26 cellular contexts compared by ENCODE assay signal in the genomic region with DNA sequence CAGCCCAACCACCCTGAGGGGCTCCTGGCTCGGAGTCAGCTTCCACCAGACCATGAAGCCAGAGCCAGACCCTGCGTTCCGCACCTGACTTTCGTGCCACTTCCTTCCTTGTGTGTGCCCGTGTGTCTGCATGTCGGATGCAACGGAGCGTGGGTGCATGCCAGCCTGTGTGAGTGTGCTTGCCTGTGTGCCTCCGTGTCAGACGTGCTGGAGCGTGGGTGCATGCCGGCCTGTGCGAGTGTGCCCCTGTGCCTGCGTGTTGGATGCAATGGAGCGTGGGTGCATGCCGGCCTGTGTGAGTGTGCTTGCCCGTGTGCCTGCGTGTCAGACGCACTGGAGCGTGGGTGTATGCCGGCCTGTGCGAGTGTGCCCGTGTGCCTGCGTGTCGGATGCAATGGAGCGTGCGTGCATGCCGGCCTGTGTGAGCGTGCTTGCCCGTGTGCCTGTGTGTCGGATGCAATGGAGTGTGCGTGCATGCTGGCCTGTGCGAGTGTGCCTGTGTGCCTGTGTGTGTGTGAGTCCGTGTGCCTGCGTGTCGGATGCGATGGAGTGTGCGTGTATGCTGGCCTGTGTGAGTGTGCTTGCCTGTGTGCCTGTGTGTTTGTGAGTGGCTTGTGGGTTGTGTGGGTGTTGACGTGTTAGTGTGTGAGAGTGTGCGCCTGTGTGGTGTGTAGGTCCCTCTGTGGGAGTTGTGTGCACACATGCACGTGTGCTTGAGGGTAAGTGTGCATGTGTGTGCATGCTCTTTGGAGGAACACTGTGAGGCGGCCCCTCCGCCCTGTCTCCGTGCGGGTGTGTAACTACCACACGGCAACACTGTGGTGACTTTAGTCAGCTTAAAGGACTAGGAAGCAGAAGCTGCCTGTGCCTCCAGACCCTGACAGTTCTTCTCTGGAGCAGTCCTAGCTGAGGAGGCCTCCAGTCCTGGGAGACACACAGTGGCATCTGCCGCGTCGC. TPM values are rescaled to one million over a fixed set of nuclear protein-coding genes. Genes with fewer than 3 reads are reported as not detected.
DNase-seq lines count a peak whose midpoint lies in the region; ATAC-seq, FAIRE-seq and TF ChIP-seq lines count a peak whose summit lies in the region.
"Had no signal": no experiment of that assay in that cellular context is flagged by ENCODE, and none has a peak within 500 bp of the region (broad histone marks: within the 10 kb centered on the region; RNA-seq: fewer than 3 reads in every experiment).

No MANE protein-coding gene starts in this region.

- no peak overlapping the region for H3K4me3 Mint-ChIP-seq in natural killer cell treated with Interleukin-12 subunit alpha and Interleukin-12 subunit beta and Interleukin-15 and Interleukin-18, amount 100 ng/mL, for 72 hours
- H3K4me3 Mint-ChIP-seq: CD4-positive, alpha-beta T cell; GM23338; naive thymus-derived CD4-positive, alpha-beta T cell; stimulated activated naive B cell treated with anti-CD40 and anti-IgM and Interleukin-4, amounts not matched to agents 10 μg/mL and 1 μg/mL and 100 μg/mL, for 72 hours; type B pancreatic cell had no signal

- H3K23ac ChIP-seq in H1 (ENCODE audit: insufficient read length) = no peak overlapping the region

- no peak overlapping the region for H3K9ac ChIP-seq in H1 (replicated peaks in 1 of 4; ENCODE audit: extremely low read depth in 1 of 4, low read depth in 3 of 4, low read length in 3 of 4)

- no peaks in the 10 kb centered on the region for H3K27me3 Mint-ChIP-seq in natural killer cell treated with Interleukin-12 subunit alpha and Interleukin-12 subunit beta and Interleukin-15 and Interleukin-18, amount 100 ng/mL, for 72 hours
- H3K27me3 Mint-ChIP-seq: CD4-positive, alpha-beta T cell; naive thymus-derived CD4-positive, alpha-beta T cell; stimulated activated naive B cell treated with anti-CD40 and anti-IgM and Interleukin-4, amounts not matched to agents 10 μg/mL and 1 μg/mL and 100 μg/mL, for 72 hours had no signal

- H2BK15ac ChIP-seq in H1 (ENCODE audit: low read length) = 0 out of 2 replicates have a peak overlapping the region, but pooled peaks have one; percentile 22

- H2BK20ac ChIP-seq in H1 (ENCODE audit: low read length) = no peak overlapping the region

- ATAC-seq in Right ventricle myocardium inferior = no peak
- peak; percentile 3 to 19 for ATAC-seq in natural killer cell treated with Interleukin-12 subunit alpha and Interleukin-12 subunit beta and Interleukin-15 and Interleukin-18, amount 100 ng/mL, for 72 hours
- ATAC-seq: activated naive CD4-positive, alpha-beta T cell treated with anti-CD3 and anti-CD28 coated beads, Interleukin-2, amount 50 U/mL, for 72 hours; body of pancreas; GM23338; naive thymus-derived CD4-positive, alpha-beta T cell had no signal

- no peaks in the 10 kb centered on the region for H3K36me3 Mint-ChIP-seq in natural killer cell treated with Interleukin-12 subunit alpha and Interleukin-12 subunit beta and Interleukin-15 and Interleukin-18, amount 100 ng/mL, for 72 hours
- H3K36me3 Mint-ChIP-seq: activated naive CD4-positive, alpha-beta T cell treated with anti-CD3 and anti-CD28 coated beads, Interleukin-2, amount 50 U/mL, for 72 hours; naive thymus-derived CD4-positive, alpha-beta T cell; stimulated activated naive B cell treated with anti-CD40 and anti-IgM and Interleukin-4, amounts not matched to agents 10 μg/mL and 1 μg/mL and 100 μg/mL, for 72 hours; type B pancreatic cell had no signal

- TF ChIP-seq CTCF in H1 (IDR thresholded peaks at IDR 0.05; ENCODE audit: control extremely low read depth in 1 of 3, insufficient read depth in 1 of 3, low read depth in 1 of 3, low read length in 3 of 3) = no peak

- H3K4me1 Mint-ChIP-seq in natural killer cell treated with Interleukin-12 subunit alpha and Interleukin-12 subunit beta and Interleukin-15 and Interleukin-18, amount 100 ng/mL, for 72 hours (ENCODE audit: low read depth in 2 of 2) = no peaks in the 10 kb centered on the region
- H3K4me1 Mint-ChIP-seq: GM23338; naive thymus-derived CD4-positive, alpha-beta T cell had no signal

- POLR2A ChIA-PET in H1 (lab: Charles Lee; ENCODE audit: partially characterized antibody) = interaction anchor here (1.0 kb wide), 1 partner anchor 87 kb away, joined by 3 read pairs; no protein-coding TSS in a partner anchor

- no peak overlapping the region for H3K27ac Mint-ChIP-seq in natural killer cell treated with Interleukin-12 subunit alpha and Interleukin-12 subunit beta and Interleukin-15 and Interleukin-18, amount 100 ng/mL, for 72 hours
- H3K27ac Mint-ChIP-seq: activated naive CD4-positive, alpha-beta T cell treated with anti-CD3 and anti-CD28 coated beads, Interleukin-2, amount 50 U/mL, for 72 hours; CD4-positive, alpha-beta T cell; GM23338; naive thymus-derived CD4-positive, alpha-beta T cell; stimulated activated naive B cell treated with anti-CD40 and anti-IgM and Interleukin-4, amounts not matched to agents 10 μg/mL and 1 μg/mL and 100 μg/mL, for 72 hours; type B pancreatic cell had no signal

- no peaks in the 10 kb centered on the region for H3K79me1 ChIP-seq in H1 (ENCODE audit: low read depth, low read length)

- peak overlapping the region; percentile 95; the same call in 1 of the 2 replicates for H2BK12ac ChIP-seq in H1 (ENCODE audit: low read depth, low read length)

- CTCF ChIA-PET in H1 (lab: Charles Lee; ENCODE audit: partially characterized antibody) = interaction anchor here (0.7 to 4.7 kb wide), 2 partner anchors 12 to 196 kb away, joined by 3 to 23 read pairs; no protein-coding TSS in a partner anchor

- H2BK5ac ChIP-seq in H1 (ENCODE audit: low read depth, low read length) = peak overlapping the region; percentile 23; the same call in 1 of the 2 replicates

- peak overlapping the region; percentile 69 for H3K56ac ChIP-seq in H1 (replicated peaks; ENCODE audit: insufficient read length, low read depth, low read length)

- intact Hi-C loops in cardiac septum (cut with DNase I) (no loop called here), Right ventricle myocardium inferior (cut with DNase I) (no loop called here)

- H3K4me1 ChIP-seq in H1 (replicated peaks in 1 of 4; ENCODE audit: control insufficient read depth in 3 of 4, insufficient read depth in 4 of 4, low read length in 3 of 4) = peaks cover 0 to 3% (median 0%) of the 10 kb centered on the region in 4 experiments; a peak in 2 of 7 replicates
- H3K4me1 ChIP-seq: body of pancreas had no signal

- H3K4me2 ChIP-seq in H1 (ENCODE audit: insufficient read depth in 1 of 2, low read depth in 2 of 2, low read length in 2 of 2) = no peak overlapping the region
- H3K4me2 ChIP-seq: GM23338 had no signal

- no peak for TF ChIP-seq POLR2A in H1 (IDR thresholded peaks at IDR 0.05; ENCODE audit: control extremely low read depth in 1 of 2, low read depth in 2 of 2, low read length in 2 of 2)

- H2AFZ ChIP-seq in H1 (ENCODE audit: low read length) = no peak overlapping the region
- H2AFZ ChIP-seq: GM23338 had no signal

- no peak overlapping the region for H3K18ac ChIP-seq in H1 (ENCODE audit: extremely low read depth, low read length)

- TF ChIP-seq RAD21 in H1 (IDR thresholded peaks at IDR 0.05 in 1 of 2, conservative IDR thresholded peaks at IDR 0.05 in 1 of 2; ENCODE audit: low read depth in 2 of 2, low read length in 2 of 2) = no peak

- 89% methylated on average over 49 of the region's 49 CpGs; no CpG with 5 or more reads in 1 of the 2 experiments for WGBS in H1 (ENCODE audit: extremely low coverage in 1 of 2, insufficient coverage in 1 of 2, insufficient read length in 1 of 2, insufficient replicate concordance in 2 of 2, low coverage in 1 of 2, low lambda C conversion rate in 2 of 2, missing lambda C conversion rate in 1 of 2), 2 experiments

- no peak overlapping the region; the same call in 1 of the 2 replicates for H4K8ac ChIP-seq in H1 (ENCODE audit: extremely low read depth, insufficient read depth, low read length)

- H3K23me2 ChIP-seq in H1 (ENCODE audit: low read depth, low read length) = 0 out of 2 replicates have a peak, but pooled peaks cover 4% of the 10 kb centered on the region

- FAIRE-seq in H1 (lab: Jason Lieb, UNC) (no peak), urothelium cell line (lab: Jason Lieb, UNC) (peak; percentile 44)
- FAIRE-seq: TTC549 had no signal

- H2BK120ac ChIP-seq in H1 (replicated peaks; ENCODE audit: low read depth, low read length) = no peak overlapping the region

- TF ChIP-seq EP300 in H1 (IDR thresholded peaks at IDR 0.05; ENCODE audit: borderline replicate concordance in 1 of 2, low read depth in 2 of 2, low read length in 2 of 2) = no peak

- peaks cover 0 to 5% of the 10 kb centered on the region in 2 experiments; a peak in 1 of 4 replicates for H3K9me3 ChIP-seq in H1 (ENCODE audit: insufficient read depth in 2 of 2, low read depth in 1 of 2, low read length in 1 of 2)
- H3K9me3 ChIP-seq: body of pancreas had no signal

- no peaks in the 10 kb centered on the region for H3K27me3 ChIP-seq in H1 (replicated peaks in 1 of 4; ENCODE audit: control insufficient read depth in 3 of 4, extremely low read depth in 1 of 4, insufficient read depth in 3 of 4, low read length in 3 of 4)
- H3K27me3 ChIP-seq: body of pancreas had no signal

- no peak overlapping the region for H3K14ac ChIP-seq in H1 (ENCODE audit: insufficient read length)

- H2AK5ac ChIP-seq in H1 (ENCODE audit: low read depth, low read length) = no peak overlapping the region

- no peak overlapping the region for H3K27ac ChIP-seq in H1 (ENCODE audit: low read depth, low read length)
- H3K27ac ChIP-seq: body of pancreas had no signal

- no peak overlapping the region for H4K5ac ChIP-seq in H1 (ENCODE audit: insufficient read length, low read depth, low read length)

- no peaks in the 10 kb centered on the region for H3K79me2 ChIP-seq in H1 (ENCODE audit: control insufficient read depth in 1 of 2, insufficient read depth in 2 of 2, low read length in 2 of 2)

- peaks cover 0 to 8% of the 10 kb centered on the region in 2 experiments for H4K20me1 ChIP-seq in H1 (replicated peaks in 1 of 2; ENCODE audit: control insufficient read depth in 1 of 2, insufficient read depth in 2 of 2, low read length in 2 of 2)

- no peak overlapping the region for H4K91ac ChIP-seq in H1 (replicated peaks; ENCODE audit: insufficient read length, low read length)

- no peak overlapping the region for H3K4me3 ChIP-seq in H1 (ENCODE audit: extremely low read depth in 1 of 4, insufficient read depth in 2 of 4, low read depth in 3 of 4, low read length in 4 of 4)
- H3K4me3 ChIP-seq: body of pancreas, GM23338 had no signal

- H3K9me3 Mint-ChIP-seq in natural killer cell treated with Interleukin-12 subunit alpha and Interleukin-12 subunit beta and Interleukin-15 and Interleukin-18, amount 100 ng/mL, for 72 hours = no peaks in the 10 kb centered on the region
- H3K9me3 Mint-ChIP-seq: activated naive CD4-positive, alpha-beta T cell treated with anti-CD3 and anti-CD28 coated beads, Interleukin-2, amount 50 U/mL, for 72 hours; CD4-positive, alpha-beta T cell; GM23338; stimulated activated naive B cell treated with anti-CD40 and anti-IgM and Interleukin-4, amounts not matched to agents 10 μg/mL and 1 μg/mL and 100 μg/mL, for 72 hours; type B pancreatic cell had no signal

- DNase-seq in cardiac septum (ENCODE audit: low spot score) (peak; percentile 68), Right ventricle myocardium inferior (ENCODE audit: missing footprints) (no peak), H1 (ENCODE audit: low read depth in 1 of 2, low spot score in 2 of 2) (no peak), urothelium cell line (ENCODE audit: low spot score) (no peak), NCI-H748 treated with DMSO at 0.1 percent for 48 hours (lab: John Stamatoyannopoulos, UW) (no peak), OCI-M2 (lab: John Stamatoyannopoulos, UW; ENCODE audit: unreplicated experiment) (no peak)
- no peak for DNase-seq in natural killer cell treated with Interleukin-12 subunit alpha and Interleukin-12 subunit beta and Interleukin-15 and Interleukin-18, amount 100 ng/mL, for 72 hours (ENCODE audit: low spot score)
- DNase-seq in stimulated activated naive CD4-positive, alpha-beta T cell treated with Interleukin-2 at 50 U/mL for 16 hours (lab: John Stamatoyannopoulos, UW) = no peak
- DNase-seq: activated CD4-positive, alpha-beta T cell treated with anti-CD3 and anti-CD28 coated beads for 48 hours; body of pancreas; dermis blood vessel endothelial cell; foreskin melanocyte; naive thymus-derived CD4-positive, alpha-beta T cell; NCI-H1694 treated with DMSO at 0.1 percent for 48 hours; NCI-H345; NK-92 treated with Interleukin-12 subunit alpha and Interleukin-12 subunit beta, amount 100 ng/mL, for 24 hours; stimulated activated CD4-positive, alpha-beta T cell treated with anti-CD3 and anti-CD28 coated beads, Interleukin-15, amount 100 ng/mL, for 24 hours; stimulated activated naive B cell treated with anti-CD40 and anti-IgM and Interleukin-4, amounts not matched to agents 10 μg/mL and 1 μg/mL and 100 μg/mL, for 72 hours had no signal

- no peaks in the 10 kb centered on the region for H3K36me3 ChIP-seq in H1 (ENCODE audit: control insufficient read depth in 2 of 4, insufficient read depth in 4 of 4, low read length in 3 of 4)

- peak overlapping the region; percentile 94 for H3K4ac ChIP-seq in H1 (replicated peaks; ENCODE audit: insufficient read length, low read depth, low read length)

RNA-seq across cellular contexts. Expression of a gene that starts 28.0 kb away (rescaled TPM):
- 0.05 TPM for total RNA-seq in cardiac septum
- total RNA-seq in Right ventricle myocardium inferior = not detected
- 16.7 and 19.3 TPM in 2 replicates for total RNA-seq in H1 (2021; fragmentation: NEBNext Ultra II Directional; extraction: Animal tissue kit (Norgen Biotek cat#: 25700))
- polyA plus RNA-seq in H1 (2011; rRNA removed) = 7.5 and 10.4 TPM in 2 replicates
- 8.2 TPM for polyA plus RNA-seq in H1 (2011; cell fraction: cytosol; rRNA removed)
- polyA plus RNA-seq in H1 (2011; cell fraction: nucleus; rRNA removed) = 24.2 TPM
- polyA plus RNA-seq in H1 (2012, experiment 1 of 2) = 10.6 to 18.0 TPM (median 14.3 TPM) in 4 replicates
- polyA plus RNA-seq in H1 (2012, experiment 2 of 2) = 7.0 TPM
- polyA plus RNA-seq in H1 (2013, experiment 1 of 2) = 6.2 TPM
- 5.8 TPM for polyA plus RNA-seq in H1 (2013, experiment 2 of 2)
- 14.2 and 17.3 TPM in 2 replicates for polyA minus RNA-seq in H1 (2011; rRNA and poly(A)+ RNA removed)
- 9.8 TPM for polyA minus RNA-seq in H1 (2011; cell fraction: cytosol; rRNA and poly(A)+ RNA removed)
- 27.6 TPM for polyA minus RNA-seq in H1 (2011; cell fraction: nucleus; rRNA and poly(A)+ RNA removed)
- total RNA-seq in natural killer cell treated with Interleukin-12 subunit alpha and Interleukin-12 subunit beta and Interleukin-15 and Interleukin-18, amount 100 ng/mL, for 72 hours = under 1 TPM; 0.05 to 0.36 TPM
- total RNA-seq: CD4-positive, alpha-beta T cell; dermis blood vessel endothelial cell; M059J; pulmonary artery endothelial cell had no signal
- polyA plus RNA-seq: naive thymus-derived CD4-positive, alpha-beta T cell had no signal

RNA-seq across cellular contexts. Expression of a gene that starts 44.3 kb away (rescaled TPM):
- total RNA-seq in cardiac septum (0.19 TPM), Right ventricle myocardium inferior (not detected)
- 0.08 and 0.17 TPM in 2 replicates for total RNA-seq in H1 (2021; fragmentation: NEBNext Ultra II Directional; extraction: Animal tissue kit (Norgen Biotek cat#: 25700))
- 0.21 and 0.24 TPM in 2 replicates for polyA plus RNA-seq in H1 (2011; rRNA removed)
- polyA plus RNA-seq in H1 (2011; cell fraction: cytosol; rRNA removed) = 0.18 TPM
- polyA plus RNA-seq in H1 (2011; cell fraction: nucleus; rRNA removed) = 0.19 TPM
- polyA plus RNA-seq in H1 (2012, experiment 1 of 2) = 0.14 to 0.27 TPM (median 0.23 TPM) in 4 replicates
- 0.13 TPM for polyA plus RNA-seq in H1 (2012, experiment 2 of 2)
- polyA plus RNA-seq in H1 (2013, experiment 1 of 2) = 0.06 TPM
- polyA plus RNA-seq in H1 (2013, experiment 2 of 2) = 0.09 TPM
- 0.07 and 0.09 TPM in 2 replicates for polyA minus RNA-seq in H1 (2011; rRNA and poly(A)+ RNA removed)
- polyA minus RNA-seq in H1 (2011; cell fraction: cytosol; rRNA and poly(A)+ RNA removed) = 0.59 TPM
- polyA minus RNA-seq in H1 (2011; cell fraction: nucleus; rRNA and poly(A)+ RNA removed) = 0.30 TPM
- total RNA-seq in natural killer cell treated with Interleukin-12 subunit alpha and Interleukin-12 subunit beta and Interleukin-15 and Interleukin-18, amount 100 ng/mL, for 72 hours = not detected
- total RNA-seq: activated naive CD4-positive, alpha-beta T cell treated with anti-CD3 and anti-CD28 coated beads, Interleukin-2, amount 50 U/mL, for 72 hours; CD4-positive, alpha-beta T cell; dermis blood vessel endothelial cell; epithelial cell of proximal tubule; M059J; naive thymus-derived CD4-positive, alpha-beta T cell; pulmonary artery endothelial cell had no signal
- polyA plus RNA-seq: naive thymus-derived CD4-positive, alpha-beta T cell had no signal

Comparison
In these comparisons a context has a peak if more than half of its experiments do, and no peak if none do; other contexts are left out.
1. RNA of a gene that starts 28.0 kb away (total RNA-seq): 16.7 to 19.3 TPM in H1; 0.05 to 0.36 TPM in natural killer cell treated with Interleukin-12 subunit alpha and Interleukin-12 subunit beta and Interleukin-15 and Interleukin-18, amount 100 ng/mL, for 72 hours, 0.05 TPM in cardiac septum (single experiment) and not detected in Right ventricle myocardium inferior (single experiment); every median in the first group is over 10 times any median in the second.